ENCODE assay signal across 8 cellular contexts in genomic region chr3:160941885-160942494, GRCh38.
A peak's percentile ranks its signal among the peaks of the same experiment; 100 is the strongest.
DNase-seq lines count a peak whose midpoint lies in the region; ATAC-seq, FAIRE-seq and TF ChIP-seq lines count a peak whose summit lies in the region.

No MANE protein-coding gene starts in this region.

- TF ChIP-seq CTCF in BE2C (IDR thresholded peaks at IDR 0.05; ENCODE audit: low read depth, low read length), result peak; percentile 83
- TF ChIP-seq CTCF in GM20000 (IDR thresholded peaks at IDR 0.05; ENCODE audit: extremely low read depth, missing control alignments), result peak; percentile 46
- TF ChIP-seq CTCF in endothelial cell of umbilical vein (IDR thresholded peaks at IDR 0.05; ENCODE audit: extremely low read depth in 1 of 2, insufficient read depth in 1 of 2, low read depth in 1 of 2, low read length in 2 of 2), result peak; percentile 57 to 62
- peak; percentile 71 to 81 for TF ChIP-seq CTCF in suprapubic skin (IDR thresholded peaks at IDR 0.05)

- dilution Hi-C loops in endothelial cell of umbilical vein (cut with MboI; ENCODE audit: extremely low pct_ligation_motif_present, low sequenced_read_pairs), result no loop called here

- no peak overlapping the region for H3K4me3 ChIP-seq in BE2C (ENCODE audit: low read depth, low read length)
- no peak overlapping the region for H3K4me3 ChIP-seq in endothelial cell of umbilical vein (replicated peaks in 1 of 3; ENCODE audit: insufficient read depth in 1 of 3, low read depth in 1 of 3, low read length in 3 of 3)
- no peak overlapping the region for H3K4me3 ChIP-seq in suprapubic skin

- H3K27ac ChIP-seq in endothelial cell of umbilical vein (ENCODE audit: insufficient read depth, low read depth, low read length) (no peak overlapping the region), suprapubic skin (no peak overlapping the region)

- no peaks in the 10 kb centered on the region for H3K4me1 ChIP-seq in BE2C
- H3K4me1 ChIP-seq in endothelial cell of umbilical vein (ENCODE audit: control insufficient read depth, extremely low read depth, insufficient read depth, low read length), result no peaks in the 10 kb centered on the region
- H3K4me1 ChIP-seq in suprapubic skin, result peaks cover 8% of the 10 kb centered on the region

- H3K27me3 Mint-ChIP-seq in activated CD4-positive, alpha-beta memory T cell treated with anti-CD3 and anti-CD28 coated beads, Interleukin-2, amount 10 ng/mL, durations not matched to agents 7 days and 5 days, result no peaks in the 10 kb centered on the region
- no peaks in the 10 kb centered on the region for H3K27me3 Mint-ChIP-seq in natural killer cell treated with Interleukin-12 subunit alpha and Interleukin-12 subunit beta and Interleukin-15 and Interleukin-18, amount 100 ng/mL, for 72 hours

- intact Hi-C loops in endothelial cell of umbilical vein (cut with micrococcal nuclease), result loop anchor here (1.0 to 10.0 kb wide), 7 partner anchors 21 to 480 kb away; no protein-coding TSS in a partner anchor

- peak; percentile 83 for FAIRE-seq in endothelial cell of umbilical vein (lab: Jason Lieb, UNC)

- TF ChIP-seq POLR2A in endothelial cell of umbilical vein (IDR thresholded peaks at IDR 0.05; ENCODE audit: low read depth, low read length), result no peak
- no peak for TF ChIP-seq POLR2A in suprapubic skin (IDR thresholded peaks at IDR 0.05)

- H3K9ac ChIP-seq in endothelial cell of umbilical vein (replicated peaks; ENCODE audit: extremely low read depth, insufficient read depth, low read length), result no peak overlapping the region

- H2AFZ ChIP-seq in endothelial cell of umbilical vein (ENCODE audit: low read depth, low read length), result no peak overlapping the region

- DNase-seq in BE2C (peak; percentile 76), GM20000 (ENCODE audit: low spot score) (peak; percentile 41), endothelial cell of umbilical vein (ENCODE audit: low read depth, low spot score) (peak; percentile 85), suprapubic skin (ENCODE audit: low spot score in 2 of 2) (peak in 1 of 2 donors; percentile 78), NCI-H82 treated with DMSO at 0.1 percent for 48 hours (lab: John Stamatoyannopoulos, UW; ENCODE audit: unreplicated experiment) (no peak)
- DNase-seq in activated CD4-positive, alpha-beta memory T cell treated with anti-CD3 and anti-CD28 coated beads, Interleukin-2, amount 10 ng/mL, durations not matched to agents 7 days and 5 days, result peak; percentile 70
- peak; percentile 71 for DNase-seq in natural killer cell treated with Interleukin-12 subunit alpha and Interleukin-12 subunit beta and Interleukin-15 and Interleukin-18, amount 100 ng/mL, for 72 hours (ENCODE audit: low spot score)

- CTCF ChIA-PET in activated CD4-positive, alpha-beta memory T cell treated with anti-CD3 and anti-CD28 coated beads, Interleukin-2, amount 10 ng/mL, durations not matched to agents 7 days and 5 days (lab: Charles Lee), result interaction anchor here (0.6 to 2.0 kb wide), 14 partner anchors 15 to 480 kb away, joined by 3 to 18 read pairs (median 4); partner anchors contain the start of gene PPM1L
- CTCF ChIA-PET in endothelial cell of umbilical vein (lab: Charles Lee), result interaction anchor here (0.7 to 2.4 kb wide), 31 partner anchors 8 to 779 kb away, joined by 3 to 37 read pairs (median 5); partner anchors contain the start of gene B3GALNT1

- no peaks in the 10 kb centered on the region for H3K9me3 Mint-ChIP-seq in activated CD4-positive, alpha-beta memory T cell treated with anti-CD3 and anti-CD28 coated beads, Interleukin-2, amount 10 ng/mL, durations not matched to agents 7 days and 5 days
- no peaks in the 10 kb centered on the region for H3K9me3 Mint-ChIP-seq in natural killer cell treated with Interleukin-12 subunit alpha and Interleukin-12 subunit beta and Interleukin-15 and Interleukin-18, amount 100 ng/mL, for 72 hours

- no peak overlapping the region for H3K4me2 ChIP-seq in endothelial cell of umbilical vein (ENCODE audit: insufficient read depth, low read length)

- H3K36me3 ChIP-seq in BE2C (no peaks in the 10 kb centered on the region), endothelial cell of umbilical vein (ENCODE audit: control insufficient read depth in 2 of 2, extremely low read depth in 1 of 2, insufficient read depth in 2 of 2, low read length in 2 of 2) (no peaks in the 10 kb centered on the region), suprapubic skin (no peaks in the 10 kb centered on the region)

- no peaks in the 10 kb centered on the region for H4K20me1 ChIP-seq in endothelial cell of umbilical vein (replicated peaks; ENCODE audit: control insufficient read depth, extremely low read depth, insufficient read depth, low read length)

- no peak overlapping the region for H3K4me3 Mint-ChIP-seq in activated CD4-positive, alpha-beta memory T cell treated with anti-CD3 and anti-CD28 coated beads, Interleukin-2, amount 10 ng/mL, durations not matched to agents 7 days and 5 days
- H3K4me3 Mint-ChIP-seq in natural killer cell treated with Interleukin-12 subunit alpha and Interleukin-12 subunit beta and Interleukin-15 and Interleukin-18, amount 100 ng/mL, for 72 hours, result no peak overlapping the region

- H3K27me3 ChIP-seq in BE2C (no peaks in the 10 kb centered on the region), endothelial cell of umbilical vein (ENCODE audit: control insufficient read depth in 2 of 2, insufficient read depth in 2 of 2, low read length in 2 of 2) (no peaks in the 10 kb centered on the region), suprapubic skin (no peaks in the 10 kb centered on the region)

- ATAC-seq in HG03575 (IDR thresholded peaks at IDR 0.05; ENCODE audit: extremely low read depth, insufficient number of reproducible peaks, low FRiP score, unreplicated experiment), result peak; percentile 88
- peak; percentile 68 to 81 for ATAC-seq in natural killer cell treated with Interleukin-12 subunit alpha and Interleukin-12 subunit beta and Interleukin-15 and Interleukin-18, amount 100 ng/mL, for 72 hours

- no peaks in the 10 kb centered on the region for H3K79me2 ChIP-seq in endothelial cell of umbilical vein (ENCODE audit: control insufficient read depth, insufficient read depth, low read length)

- H3K9me3 ChIP-seq in BE2C (no peaks in the 10 kb centered on the region), endothelial cell of umbilical vein (replicated peaks; ENCODE audit: control insufficient read depth, insufficient read depth, low read length) (no peaks in the 10 kb centered on the region), suprapubic skin (no peaks in the 10 kb centered on the region)

- H3K4me1 Mint-ChIP-seq in activated CD4-positive, alpha-beta memory T cell treated with anti-CD3 and anti-CD28 coated beads, Interleukin-2, amount 10 ng/mL, durations not matched to agents 7 days and 5 days, result no peaks in the 10 kb centered on the region
- peaks cover 8 to 14% of the 10 kb centered on the region in 2 donors for H3K4me1 Mint-ChIP-seq in natural killer cell treated with Interleukin-12 subunit alpha and Interleukin-12 subunit beta and Interleukin-15 and Interleukin-18, amount 100 ng/mL, for 72 hours (ENCODE audit: low read depth in 2 of 2)

- TF ChIP-seq EP300 in suprapubic skin (IDR thresholded peaks at IDR 0.05), result no peak

- no peaks in the 10 kb centered on the region for H3K9me1 ChIP-seq in endothelial cell of umbilical vein (replicated peaks; ENCODE audit: control insufficient read depth, extremely low read depth, insufficient read depth, low read length)

- WGBS in suprapubic skin, result 35% methylated on average over 5 of the region's 5 CpGs

- no peaks in the 10 kb centered on the region for H3K36me3 Mint-ChIP-seq in activated CD4-positive, alpha-beta memory T cell treated with anti-CD3 and anti-CD28 coated beads, Interleukin-2, amount 10 ng/mL, durations not matched to agents 7 days and 5 days (ENCODE audit: low read depth)
- no peaks in the 10 kb centered on the region for H3K36me3 Mint-ChIP-seq in natural killer cell treated with Interleukin-12 subunit alpha and Interleukin-12 subunit beta and Interleukin-15 and Interleukin-18, amount 100 ng/mL, for 72 hours

- BruUV-seq in endothelial cell of umbilical vein (replicated peaks; lab: Mats Ljungman, UMichigan), result no TSS peak

- POLR2A ChIA-PET in activated CD4-positive, alpha-beta memory T cell treated with anti-CD3 and anti-CD28 coated beads, Interleukin-2, amount 10 ng/mL, durations not matched to agents 7 days and 5 days (lab: Charles Lee), result interaction anchor here (1.0 kb wide), 1 partner anchor 234 kb away, joined by 3 read pairs; no protein-coding TSS in a partner anchor
- POLR2A ChIA-PET in endothelial cell of umbilical vein (lab: Charles Lee), result no interaction called here

- no peak overlapping the region for H3K27ac Mint-ChIP-seq in activated CD4-positive, alpha-beta memory T cell treated with anti-CD3 and anti-CD28 coated beads, Interleukin-2, amount 10 ng/mL, durations not matched to agents 7 days and 5 days
- no peak overlapping the region for H3K27ac Mint-ChIP-seq in natural killer cell treated with Interleukin-12 subunit alpha and Interleukin-12 subunit beta and Interleukin-15 and Interleukin-18, amount 100 ng/mL, for 72 hours

TF ChIP-seq in endothelial cell of umbilical vein, 7 proteins besides CTCF, POLR2A, EP300 and RAD21:
- TF ChIP-seq GATA2 (IDR thresholded peaks at IDR 0.05; ENCODE audit: insufficient read depth, insufficient read length, low read depth, low read length) (no peak), FOS (IDR thresholded peaks at IDR 0.05; ENCODE audit: borderline replicate concordance, insufficient read depth, low read length) (no peak), MYC (IDR thresholded peaks at IDR 0.05; ENCODE audit: low read depth, low read length) (no peak), POLR2AphosphoS5 (IDR thresholded peaks at IDR 0.05; ENCODE audit: insufficient read depth, low read depth, low read length) (no peak), JUN (IDR thresholded peaks at IDR 0.05; ENCODE audit: borderline replicate concordance, insufficient read depth, insufficient read length, low read depth) (no peak), EZH2 (IDR thresholded peaks at IDR 0.05; ENCODE audit: borderline replicate concordance, low read depth, low read length, severe bottlenecking) (no peak), MAX (IDR thresholded peaks at IDR 0.05; ENCODE audit: insufficient read depth, insufficient read length) (no peak)
